In the genomic region with DNA sequence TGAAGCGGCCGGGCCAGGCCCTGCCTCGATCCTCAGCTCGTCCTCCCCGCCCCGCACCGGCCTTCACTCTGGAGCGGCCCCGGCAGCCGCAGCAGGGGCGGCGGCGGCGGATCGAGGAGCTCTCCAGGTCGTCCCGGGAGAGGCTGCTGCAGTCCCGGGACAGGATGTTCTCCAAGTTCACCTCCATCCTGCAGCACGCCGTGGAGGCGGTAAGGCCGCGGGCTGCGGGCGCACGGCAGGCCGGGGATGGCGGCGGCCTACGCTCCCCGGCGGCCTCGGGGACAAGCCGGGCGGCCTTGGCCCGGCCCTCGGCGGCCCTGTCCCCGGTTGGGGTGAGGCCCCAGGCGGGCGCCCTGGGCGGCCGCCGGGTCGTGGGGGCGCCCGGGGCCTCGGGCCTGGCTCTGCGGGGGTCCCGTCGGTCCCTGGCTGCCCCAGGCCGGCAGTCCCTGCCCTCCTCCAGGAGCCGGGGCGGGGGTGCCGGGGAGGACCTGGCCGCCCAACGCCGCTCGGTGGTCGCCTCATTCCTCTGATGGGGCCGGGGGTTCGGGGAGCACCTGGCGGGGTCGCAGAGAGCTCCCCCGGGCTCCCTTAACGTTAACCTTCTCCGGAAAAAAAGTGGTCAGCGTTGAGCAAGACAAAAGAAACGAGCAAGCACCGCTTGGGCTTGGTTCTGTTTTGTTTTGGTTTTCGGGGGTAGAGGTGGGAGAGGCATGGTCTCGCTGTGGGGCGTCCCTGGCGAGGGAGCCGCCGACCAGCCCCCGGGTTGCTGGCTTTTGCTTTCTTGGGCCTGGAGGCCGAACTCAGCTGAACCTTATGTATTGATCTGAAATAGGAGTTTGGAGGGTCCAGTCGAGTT, we compare ENCODE assay signal across 8 cellular contexts. TPM values are rescaled to one million over a fixed set of nuclear protein-coding genes. Genes with fewer than 3 reads are reported as not detected.
DNase-seq lines count a peak whose midpoint lies in the region; ATAC-seq and TF ChIP-seq lines count a peak whose summit lies in the region.

No MANE protein-coding gene starts in this region.

- H3K9me3 ChIP-seq in heart left ventricle, result no peaks in the 10 kb centered on the region

- H3K36me3 Mint-ChIP-seq in activated naive CD8-positive, alpha-beta T cell treated with anti-CD3 and anti-CD28 coated beads, Interleukin-2, amount 50 U/mL, for 24 hours (ENCODE audit: low read depth), result peaks cover 5% of the 10 kb centered on the region

- 0 to 1% (median 1%) methylated on average over 17 to 79 of the region's 79 CpGs for WGBS in heart left ventricle, 4 donors

- CTCF ChIA-PET in AG04449 (lab: Yijun Ruan, JAX), result interaction anchor here (0.8 to 3.7 kb wide), 62 partner anchors 10 to 519 kb away, joined by 3 to 53 read pairs (median 5); no protein-coding TSS in a partner anchor

- DNase-seq in AG04449 (ENCODE audit: low read depth, low spot score) (no peak), heart left ventricle (peak; percentile 18 to 72 (median 57)), posterior cingulate gyrus (peak in 8 of 10 donors; percentile 8 to 85 (median 28)), epidermal melanocyte (ENCODE audit: insufficient read length, low spot score) (no peak)
- DNase-seq in activated naive CD8-positive, alpha-beta T cell treated with anti-CD3 and anti-CD28 coated beads, Interleukin-2, amount 50 U/mL, for 24 hours, result peak; percentile 27

- H3K4me1 Mint-ChIP-seq in activated naive CD8-positive, alpha-beta T cell treated with anti-CD3 and anti-CD28 coated beads, Interleukin-2, amount 50 U/mL, for 24 hours, result peaks cover 38% of the 10 kb centered on the region

- H3K4me3 ChIP-seq in AG04449 (ENCODE audit: low read depth, low read length) (peak overlapping the region; percentile 76), heart left ventricle (peak overlapping the region; percentile 54 to 95 (median 88))

- H3K27ac ChIP-seq in heart left ventricle, result peak overlapping the region; percentile 80 to 99 (median 97)

- POLR2A ChIA-PET in AG04449 (lab: Yijun Ruan, JAX), result interaction anchor here (0.6 to 1.9 kb wide), 6 partner anchors 9 to 351 kb away, joined by 3 to 5 read pairs (median 4); no protein-coding TSS in a partner anchor

- peak overlapping the region; percentile 89 for H3K4me3 Mint-ChIP-seq in activated naive CD8-positive, alpha-beta T cell treated with anti-CD3 and anti-CD28 coated beads, Interleukin-2, amount 50 U/mL, for 24 hours

- no peaks in the 10 kb centered on the region for H3K27me3 Mint-ChIP-seq in activated naive CD8-positive, alpha-beta T cell treated with anti-CD3 and anti-CD28 coated beads, Interleukin-2, amount 50 U/mL, for 24 hours

- H3K36me3 ChIP-seq in heart left ventricle, result no peaks in the 10 kb centered on the region

- peak; percentile 42 for ATAC-seq in GM18517 (IDR thresholded peaks at IDR 0.05; ENCODE audit: unreplicated experiment)
- ATAC-seq in HG03025 (IDR thresholded peaks at IDR 0.05; ENCODE audit: low FRiP score, unreplicated experiment), result peak; percentile 46
- ATAC-seq in activated naive CD8-positive, alpha-beta T cell treated with anti-CD3 and anti-CD28 coated beads, Interleukin-2, amount 50 U/mL, for 24 hours, result peak; percentile 62
- ATAC-seq in heart left ventricle, result peak; percentile 27 to 77 (median 58)

- peaks cover 11 to 51% (median 35%) of the 10 kb centered on the region in 12 donors for H3K4me1 ChIP-seq in heart left ventricle

- no peaks in the 10 kb centered on the region for H3K27me3 ChIP-seq in heart left ventricle

- H3K27ac Mint-ChIP-seq in activated naive CD8-positive, alpha-beta T cell treated with anti-CD3 and anti-CD28 coated beads, Interleukin-2, amount 50 U/mL, for 24 hours, result peak overlapping the region; percentile 86

- no peaks in the 10 kb centered on the region for H3K9me3 Mint-ChIP-seq in activated naive CD8-positive, alpha-beta T cell treated with anti-CD3 and anti-CD28 coated beads, Interleukin-2, amount 50 U/mL, for 24 hours

- TF ChIP-seq CTCF in AG04449 (IDR thresholded peaks at IDR 0.05; ENCODE audit: insufficient read depth, low read length, missing control alignments), result no peak
- peak in 3 of 12 donors; percentile 12 to 29 (median 28) for TF ChIP-seq CTCF in heart left ventricle (IDR thresholded peaks at IDR 0.05)

- intact Hi-C loops in heart left ventricle (cut with DNase I) (loop anchor here in 4 of 10 donors (5.0 to 10.0 kb wide), 3 partner anchors 347 to 517 kb away; no protein-coding TSS in a partner anchor), posterior cingulate gyrus (cut with DNase I) (no loop called here)

- no peak for TF ChIP-seq POLR2A in heart left ventricle (IDR thresholded peaks at IDR 0.05)

TF ChIP-seq in PFSK-1, 5 proteins besides CTCF, POLR2A, EP300 and RAD21:
- TF ChIP-seq, protein P1, sequence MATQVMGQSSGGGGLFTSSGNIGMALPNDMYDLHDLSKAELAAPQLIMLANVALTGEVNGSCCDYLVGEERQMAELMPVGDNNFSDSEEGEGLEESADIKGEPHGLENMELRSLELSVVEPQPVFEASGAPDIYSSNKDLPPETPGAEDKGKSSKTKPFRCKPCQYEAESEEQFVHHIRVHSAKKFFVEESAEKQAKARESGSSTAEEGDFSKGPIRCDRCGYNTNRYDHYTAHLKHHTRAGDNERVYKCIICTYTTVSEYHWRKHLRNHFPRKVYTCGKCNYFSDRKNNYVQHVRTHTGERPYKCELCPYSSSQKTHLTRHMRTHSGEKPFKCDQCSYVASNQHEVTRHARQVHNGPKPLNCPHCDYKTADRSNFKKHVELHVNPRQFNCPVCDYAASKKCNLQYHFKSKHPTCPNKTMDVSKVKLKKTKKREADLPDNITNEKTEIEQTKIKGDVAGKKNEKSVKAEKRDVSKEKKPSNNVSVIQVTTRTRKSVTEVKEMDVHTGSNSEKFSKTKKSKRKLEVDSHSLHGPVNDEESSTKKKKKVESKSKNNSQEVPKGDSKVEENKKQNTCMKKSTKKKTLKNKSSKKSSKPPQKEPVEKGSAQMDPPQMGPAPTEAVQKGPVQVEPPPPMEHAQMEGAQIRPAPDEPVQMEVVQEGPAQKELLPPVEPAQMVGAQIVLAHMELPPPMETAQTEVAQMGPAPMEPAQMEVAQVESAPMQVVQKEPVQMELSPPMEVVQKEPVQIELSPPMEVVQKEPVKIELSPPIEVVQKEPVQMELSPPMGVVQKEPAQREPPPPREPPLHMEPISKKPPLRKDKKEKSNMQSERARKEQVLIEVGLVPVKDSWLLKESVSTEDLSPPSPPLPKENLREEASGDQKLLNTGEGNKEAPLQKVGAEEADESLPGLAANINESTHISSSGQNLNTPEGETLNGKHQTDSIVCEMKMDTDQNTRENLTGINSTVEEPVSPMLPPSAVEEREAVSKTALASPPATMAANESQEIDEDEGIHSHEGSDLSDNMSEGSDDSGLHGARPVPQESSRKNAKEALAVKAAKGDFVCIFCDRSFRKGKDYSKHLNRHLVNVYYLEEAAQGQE (IDR thresholded peaks at IDR 0.05; ENCODE audit: insufficient read depth in 1 of 2, low read depth in 2 of 2, low read length in 2 of 2), result no peak
- TF ChIP-seq POLR2AphosphoS5 (IDR thresholded peaks at IDR 0.05; ENCODE audit: low read depth, low read length) (no peak), FOXP2 (optimal IDR thresholded peaks at IDR 0.05; ENCODE audit: borderline replicate concordance, extremely low read depth, extremely low read length, insufficient read depth) (no peak), TAF1 (IDR thresholded peaks at IDR 0.05; ENCODE audit: borderline replicate concordance, insufficient read depth, low read length) (0 out of 2 replicates have a peak, but pooled peaks have one; percentile 17), SIN3A (IDR thresholded peaks at IDR 0.05; ENCODE audit: borderline replicate concordance, insufficient read depth, low read length) (no peak)

RNA-seq across cellular contexts. Expression of a gene that starts 0.6 kb away (rescaled TPM):
- 4.4 TPM for polyA plus RNA-seq in PFSK-1 (2012; ENCODE audit: insufficient read length, low read depth)
- total RNA-seq in heart left ventricle, result 10 to 100 TPM; 18.1 to 34.9 (median 28.7) TPM
- polyA plus RNA-seq in heart left ventricle, result 1 to 10 TPM; 4.8 to 9.0 TPM

Comparison
In these comparisons a context has a peak if more than half of its experiments do, and no peak if none do; other contexts are left out.
1. DNase-seq: peak in activated naive CD8-positive, alpha-beta T cell treated with anti-CD3 and anti-CD28 coated beads, Interleukin-2, amount 50 U/mL, for 24 hours (single experiment), heart left ventricle (5 of 5) and posterior cingulate gyrus (8 of 10); none in AG04449 (single experiment) and epidermal melanocyte (single experiment).
2. Peak in every context shown above with its lines, with median percentiles within 50 percentile points of each other: ATAC-seq.